Comparison of ENCODE assay signal across 21 cellular contexts in genomic region chr6:134056046-134056445, GRCh38.
"Had no signal": no experiment of that assay in that cellular context is flagged by ENCODE, and none has a peak within 500 bp of the region (broad histone marks: within the 10 kb centered on the region; RNA-seq: fewer than 3 reads in every experiment).

No MANE protein-coding gene starts in this region.

- H3K36me3 ChIP-seq: heart right ventricle, neutrophil, spleen, tibial nerve, upper lobe of right lung, vagina had no signal

- H3K9me3 ChIP-seq: heart right ventricle, neutrophil, spleen, testis, tibial nerve, upper lobe of right lung, vagina had no signal

- H3K27me3 ChIP-seq: heart right ventricle, spleen, testis, tibial nerve, upper lobe of right lung, vagina had no signal

- H3K27me3 Mint-ChIP-seq: stimulated activated memory B cell treated with anti-CD40 and anti-IgM and Interleukin-4, amounts not matched to agents 10 μg/mL and 1 μg/mL and 100 μg/mL, for 72 hours had no signal

- DNase-seq: dermis blood vessel endothelial cell; erythroblast; heart right ventricle; hypothalamus; islet precursor cell; mammary epithelial cell; naive thymus-derived CD4-positive, alpha-beta T cell; nephron progenitor cell; spleen; stimulated activated CD4-positive, alpha-beta T cell treated with anti-CD3 and anti-CD28 coated beads, Interleukin-15, amount 100 ng/mL, for 24 hours; stimulated activated CD4-positive, alpha-beta T cell treated with anti-CD3 and anti-CD28 coated beads, Interleukin-1b, Interleukin-23, amount 100 ng/mL, for 48 hours; stimulated activated CD4-positive, alpha-beta T cell treated with anti-CD3 and anti-CD28 coated beads, Interleukin-4, amount 100 ng/mL, for 24 hours; testis; upper lobe of right lung had no signal

- H3K4me3 Mint-ChIP-seq: naive thymus-derived CD4-positive, alpha-beta T cell; nephron progenitor cell; stimulated activated memory B cell treated with anti-CD40 and anti-IgM and Interleukin-4, amounts not matched to agents 10 μg/mL and 1 μg/mL and 100 μg/mL, for 72 hours; stimulated activated naive CD8-positive, alpha-beta T cell treated with anti-CD3 and anti-CD28 coated beads, Interleukin-15, Interleukin-2, amounts not matched to agents 100 ng/mL and 50 ng/mL, for 24 hours had no signal

- H3K9me3 Mint-ChIP-seq: nephron progenitor cell; stimulated activated memory B cell treated with anti-CD40 and anti-IgM and Interleukin-4, amounts not matched to agents 10 μg/mL and 1 μg/mL and 100 μg/mL, for 72 hours; stimulated activated naive CD8-positive, alpha-beta T cell treated with anti-CD3 and anti-CD28 coated beads, Interleukin-15, Interleukin-2, amounts not matched to agents 100 ng/mL and 50 ng/mL, for 24 hours had no signal

- H3K27ac ChIP-seq: neutrophil, spleen, testis, tibial nerve, upper lobe of right lung, vagina had no signal

- H3K36me3 Mint-ChIP-seq: naive thymus-derived CD4-positive, alpha-beta T cell; stimulated activated memory B cell treated with anti-CD40 and anti-IgM and Interleukin-4, amounts not matched to agents 10 μg/mL and 1 μg/mL and 100 μg/mL, for 72 hours had no signal

- H3K4me1 ChIP-seq: testis had no signal

- ATAC-seq: heart right ventricle; left lobe of liver; naive thymus-derived CD4-positive, alpha-beta T cell; sciatic nerve; stimulated activated memory B cell treated with anti-CD40 and anti-IgM and Interleukin-4, amounts not matched to agents 10 μg/mL and 1 μg/mL and 100 μg/mL, for 72 hours; upper lobe of right lung had no signal

- H3K4me3 ChIP-seq: heart right ventricle, spleen, testis, tibial nerve, upper lobe of right lung, vagina had no signal

- H3K27ac Mint-ChIP-seq: naive thymus-derived CD4-positive, alpha-beta T cell; nephron progenitor cell; stimulated activated memory B cell treated with anti-CD40 and anti-IgM and Interleukin-4, amounts not matched to agents 10 μg/mL and 1 μg/mL and 100 μg/mL, for 72 hours; stimulated activated naive CD8-positive, alpha-beta T cell treated with anti-CD3 and anti-CD28 coated beads, Interleukin-15, Interleukin-2, amounts not matched to agents 100 ng/mL and 50 ng/mL, for 24 hours had no signal
